ENCODE assay signal across 10 cellular contexts in the genomic region with DNA sequence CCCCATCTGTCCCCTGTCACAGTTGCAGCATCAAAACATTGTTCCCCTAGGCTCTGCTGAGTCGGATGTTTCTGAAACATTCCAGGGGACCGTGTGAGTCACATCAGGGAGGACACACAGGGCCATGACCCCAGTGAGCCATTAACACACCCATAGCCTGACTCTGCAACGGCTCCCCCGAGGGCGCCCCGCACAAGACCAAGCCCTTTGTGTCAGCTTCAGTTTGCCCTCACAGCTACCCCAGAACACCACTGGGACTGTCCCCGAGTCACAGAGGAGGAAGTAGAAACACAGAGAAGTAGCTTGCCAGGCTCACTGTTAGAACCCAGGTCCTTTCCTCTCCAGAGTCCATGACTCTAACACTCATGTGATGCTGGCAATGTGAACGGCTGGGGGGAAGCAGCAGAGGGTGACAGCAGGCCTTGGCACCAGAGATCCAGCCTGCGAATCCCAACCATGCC.
DNase-seq lines count a peak whose midpoint lies in the region; ATAC-seq and TF ChIP-seq lines count a peak whose summit lies in the region.
"Had no signal": no experiment of that assay in that cellular context is flagged by ENCODE, and none has a peak within 500 bp of the region (broad histone marks: within the 10 kb centered on the region; RNA-seq: fewer than 3 reads in every experiment).

No MANE protein-coding gene starts in this region.

- H3K27ac Mint-ChIP-seq in CD14-positive monocyte, result peak overlapping the region; percentile 61 to 97 (median 80)
- no peak overlapping the region for H3K27ac Mint-ChIP-seq in naive thymus-derived CD4-positive, alpha-beta T cell
- no peak overlapping the region for H3K27ac Mint-ChIP-seq in CD8-positive, alpha-beta T cell

- no peaks in the 10 kb centered on the region for H3K4me1 ChIP-seq in naive thymus-derived CD4-positive, alpha-beta T cell (ENCODE audit: control insufficient read depth in 2 of 2, insufficient read depth in 2 of 2, low read length in 2 of 2)
- H3K4me1 ChIP-seq in CD8-positive, alpha-beta T cell (ENCODE audit: insufficient read depth, low read length), result no peaks in the 10 kb centered on the region
- H3K4me1 ChIP-seq: parathyroid adenoma had no signal

- H3K9me3 Mint-ChIP-seq in CD14-positive monocyte, result peaks cover 0 to 3% (median 1%) of the 10 kb centered on the region in 7 donors
- peaks cover 0 to 4% (median 0%) of the 10 kb centered on the region in 11 donors for H3K9me3 Mint-ChIP-seq in naive thymus-derived CD4-positive, alpha-beta T cell
- no peaks in the 10 kb centered on the region for H3K9me3 Mint-ChIP-seq in CD8-positive, alpha-beta T cell

- no peak overlapping the region for H3K27ac ChIP-seq in naive thymus-derived CD4-positive, alpha-beta T cell (ENCODE audit: low read depth, low read length)
- no peak overlapping the region for H3K27ac ChIP-seq in CD8-positive, alpha-beta T cell (ENCODE audit: low read depth, low read length)
- H3K27ac ChIP-seq: parathyroid adenoma had no signal

- TF ChIP-seq CTCF in CD14-positive monocyte (IDR thresholded peaks at IDR 0.05), result no peak
- TF ChIP-seq CTCF in CD8-positive, alpha-beta T cell (IDR thresholded peaks at IDR 0.05), result no peak

- no peaks in the 10 kb centered on the region for H3K36me3 Mint-ChIP-seq in CD14-positive monocyte
- no peaks in the 10 kb centered on the region for H3K36me3 Mint-ChIP-seq in naive thymus-derived CD4-positive, alpha-beta T cell
- H3K36me3 Mint-ChIP-seq in CD8-positive, alpha-beta T cell, result no peaks in the 10 kb centered on the region

- intact Hi-C loops in CD14-positive monocyte (cut with micrococcal nuclease), result loop anchor here (5.0 kb wide), 1 partner anchor 63 kb away; the partner anchor contains the start of gene HSBP1 (in 2 of the 2)
- intact Hi-C loops in naive thymus-derived CD4-positive, alpha-beta T cell (cut with micrococcal nuclease), result no loop called here
- intact Hi-C loops in CD8-positive, alpha-beta T cell (cut with DNase I, micrococcal nuclease), result no loop called here

- ATAC-seq in HG03432 (IDR thresholded peaks at IDR 0.05; ENCODE audit: unreplicated experiment) (peak; percentile 83), GM21528 (IDR thresholded peaks at IDR 0.05; ENCODE audit: low FRiP score, unreplicated experiment) (no peak)
- ATAC-seq in naive thymus-derived CD4-positive, alpha-beta T cell, result peak; percentile 89
- ATAC-seq in CD8-positive, alpha-beta T cell, result no peak

- peak; percentile 96 for DNase-seq in CD14-positive monocyte (ENCODE audit: low spot score)
- DNase-seq in ecto neural progenitor cell (ENCODE audit: low spot score), result peak; percentile 59
- DNase-seq in naive thymus-derived CD4-positive, alpha-beta T cell, result no peak
- DNase-seq in activated T-cell treated with anti-CD3 and anti-CD28 coated beads, Interleukin-2, amount 50 U/mL, for 1 hour, result no peak
- DNase-seq in NCI-H2081 (lab: John Stamatoyannopoulos, UW), result no peak
- DNase-seq in CD8-positive, alpha-beta T cell, result no peak
- DNase-seq: NCI-H1092 had no signal

- no peak overlapping the region for H3K4me3 ChIP-seq in naive thymus-derived CD4-positive, alpha-beta T cell (ENCODE audit: low read length)
- H3K4me3 ChIP-seq in CD8-positive, alpha-beta T cell (ENCODE audit: low read depth, low read length), result no peak overlapping the region

- H3K27me3 ChIP-seq in naive thymus-derived CD4-positive, alpha-beta T cell (ENCODE audit: control insufficient read depth in 2 of 2, insufficient read depth in 2 of 2, low read length in 2 of 2), result no peaks in the 10 kb centered on the region
- no peaks in the 10 kb centered on the region for H3K27me3 ChIP-seq in CD8-positive, alpha-beta T cell (ENCODE audit: insufficient read depth, low read length)

- peaks cover 21% of the 10 kb centered on the region for H3K4me1 Mint-ChIP-seq in CD14-positive monocyte
- no peaks in the 10 kb centered on the region for H3K4me1 Mint-ChIP-seq in naive thymus-derived CD4-positive, alpha-beta T cell
- no peaks in the 10 kb centered on the region for H3K4me1 Mint-ChIP-seq in CD8-positive, alpha-beta T cell (ENCODE audit: low read depth)

- CTCF ChIA-PET in naive thymus-derived CD4-positive, alpha-beta T cell (lab: Charles Lee), result no interaction called here
- CTCF ChIA-PET in CD8-positive, alpha-beta T cell (lab: Charles Lee), result no interaction called here

- peak overlapping the region in 1 of 2 donors; percentile 54 for H3K4me3 Mint-ChIP-seq in CD14-positive monocyte
- H3K4me3 Mint-ChIP-seq in naive thymus-derived CD4-positive, alpha-beta T cell, result no peak overlapping the region
- no peak overlapping the region for H3K4me3 Mint-ChIP-seq in CD8-positive, alpha-beta T cell

- no peaks in the 10 kb centered on the region for H3K9me3 ChIP-seq in naive thymus-derived CD4-positive, alpha-beta T cell (ENCODE audit: control insufficient read depth in 2 of 3, low read length in 3 of 3)
- H3K9me3 ChIP-seq in CD8-positive, alpha-beta T cell (ENCODE audit: low read length), result no peaks in the 10 kb centered on the region

- POLR2A ChIA-PET in naive thymus-derived CD4-positive, alpha-beta T cell (lab: Charles Lee), result no interaction called here
- POLR2A ChIA-PET in CD8-positive, alpha-beta T cell (lab: Charles Lee), result no interaction called here

- H3K27me3 Mint-ChIP-seq in CD14-positive monocyte (ENCODE audit: low read depth in 3 of 3), result peaks cover 0 to 4% (median 3%) of the 10 kb centered on the region in 3 donors
- H3K27me3 Mint-ChIP-seq in naive thymus-derived CD4-positive, alpha-beta T cell, result peaks cover 0 to 41% (median 18%) of the 10 kb centered on the region in 5 donors
- peaks cover 20% of the 10 kb centered on the region for H3K27me3 Mint-ChIP-seq in CD8-positive, alpha-beta T cell (ENCODE audit: low read depth)

- H3K36me3 ChIP-seq in naive thymus-derived CD4-positive, alpha-beta T cell (ENCODE audit: control insufficient read depth in 2 of 3, insufficient read depth in 3 of 3, low read length in 3 of 3), result no peaks in the 10 kb centered on the region
- no peaks in the 10 kb centered on the region for H3K36me3 ChIP-seq in CD8-positive, alpha-beta T cell (ENCODE audit: insufficient read depth, low read length)

Comparison
In these comparisons a context has a peak if more than half of its experiments do, and no peak if none do; other contexts are left out.
1. DNase-seq: peak in CD14-positive monocyte (single experiment) and ecto neural progenitor cell (single experiment); none in naive thymus-derived CD4-positive, alpha-beta T cell (0 of 9), activated T-cell treated with anti-CD3 and anti-CD28 coated beads, Interleukin-2, amount 50 U/mL, for 1 hour (single experiment), NCI-H2081 (0 of 2) and CD8-positive, alpha-beta T cell (0 of 7).
2. H3K27ac Mint-ChIP-seq: peak in CD14-positive monocyte (7 of 7); none in naive thymus-derived CD4-positive, alpha-beta T cell (0 of 9) and CD8-positive, alpha-beta T cell (single experiment).
3. ATAC-seq: peak in HG03432 (single experiment) and naive thymus-derived CD4-positive, alpha-beta T cell (single experiment); none in CD8-positive, alpha-beta T cell (single experiment) and GM21528 (single experiment).
4. intact Hi-C loops: an anchor here in CD14-positive monocyte (5.0 kb wide); none called in naive thymus-derived CD4-positive, alpha-beta T cell and CD8-positive, alpha-beta T cell.